Comparison of ENCODE assay signal across 13 cellular contexts in genomic region chr13:32150794-32151193, GRCh38.
DNase-seq lines count a peak whose midpoint lies in the region; ATAC-seq and TF ChIP-seq lines count a peak whose summit lies in the region.
"Had no signal": no experiment of that assay in that cellular context is flagged by ENCODE, and none has a peak within 500 bp of the region (broad histone marks: within the 10 kb centered on the region; RNA-seq: fewer than 3 reads in every experiment).

No MANE protein-coding gene starts in this region.

- TF ChIP-seq CTCF in testis (IDR thresholded peaks at IDR 0.05), result no peak
- TF ChIP-seq CTCF in CD4-positive, alpha-beta T cell (IDR thresholded peaks at IDR 0.05), result no peak

- H3K4me1 ChIP-seq in testis, result peaks cover 6% of the 10 kb centered on the region

- H3K27me3 ChIP-seq in testis, result no peaks in the 10 kb centered on the region
- no peaks in the 10 kb centered on the region for H3K27me3 ChIP-seq in CD4-positive, alpha-beta T cell (ENCODE audit: control insufficient read depth, insufficient read depth, low read length)

- H3K4me1 Mint-ChIP-seq in CD4-positive, alpha-beta T cell (ENCODE audit: low read depth), result no peaks in the 10 kb centered on the region
- H3K4me1 Mint-ChIP-seq: CD4-positive, alpha-beta memory T cell; nephron progenitor cell had no signal

- CTCF ChIA-PET in CD4-positive, alpha-beta T cell (lab: Charles Lee), result no interaction called here

- H3K36me3 ChIP-seq in testis (ENCODE audit: low read depth, missing control alignments), result no peaks in the 10 kb centered on the region

- H3K9me3 Mint-ChIP-seq in CD4-positive, alpha-beta T cell, result no peaks in the 10 kb centered on the region
- H3K9me3 Mint-ChIP-seq: activated CD8-positive, alpha-beta T cell treated with anti-CD3 and anti-CD28 coated beads for 36 hours; nephron progenitor cell had no signal

- no peak overlapping the region for H3K4me3 ChIP-seq in testis

- no peak for TF ChIP-seq POLR2A in testis (IDR thresholded peaks at IDR 0.05)

- no peak for ATAC-seq in CD4-positive, alpha-beta T cell (ENCODE audit: poor library complexity)
- no peak for ATAC-seq in HG02970 (IDR thresholded peaks at IDR 0.05; ENCODE audit: low FRiP score, unreplicated experiment)
- ATAC-seq: activated CD8-positive, alpha-beta T cell treated with anti-CD3 and anti-CD28 coated beads for 36 hours had no signal

- no peak overlapping the region for H3K27ac Mint-ChIP-seq in CD4-positive, alpha-beta T cell
- H3K27ac Mint-ChIP-seq: activated CD8-positive, alpha-beta T cell treated with anti-CD3 and anti-CD28 coated beads for 36 hours; CD4-positive, alpha-beta memory T cell; nephron progenitor cell had no signal

- no peak overlapping the region for H3K4me3 Mint-ChIP-seq in CD4-positive, alpha-beta T cell
- H3K4me3 Mint-ChIP-seq: activated CD8-positive, alpha-beta T cell treated with anti-CD3 and anti-CD28 coated beads for 36 hours; CD4-positive, alpha-beta memory T cell; nephron progenitor cell had no signal

- WGBS in testis, 2 donors, result 14 to 33% methylated on average over 1 of the region's 1 CpG

- no peaks in the 10 kb centered on the region for H3K9me3 ChIP-seq in testis
- H3K9me3 ChIP-seq in CD4-positive, alpha-beta T cell (ENCODE audit: control insufficient read depth, low read length), result no peaks in the 10 kb centered on the region

- peaks cover 15% of the 10 kb centered on the region for H3K36me3 Mint-ChIP-seq in CD4-positive, alpha-beta T cell (ENCODE audit: low read depth)

- no peaks in the 10 kb centered on the region for H3K27me3 Mint-ChIP-seq in CD4-positive, alpha-beta T cell
- H3K27me3 Mint-ChIP-seq: activated CD8-positive, alpha-beta T cell treated with anti-CD3 and anti-CD28 coated beads for 36 hours had no signal

- DNase-seq in M059J (ENCODE audit: low read depth), result peak; percentile 37
- DNase-seq in fibroblast of peridontal ligament (ENCODE audit: extremely low read depth), result peak; percentile 95
- peak; percentile 92 for DNase-seq in mesenteric fat pad (ENCODE audit: low spot score)
- DNase-seq in testis, result peak; percentile 62
- DNase-seq in CD4-positive, alpha-beta T cell, result no peak
- no peak for DNase-seq in MV-4-11 (lab: John Stamatoyannopoulos, UW)
- no peak for DNase-seq in activated CD4-positive, alpha-beta T cell treated with anti-CD3 and anti-CD28 coated beads, Interleukin-2, amount 50 U/mL, for 1 hour
- DNase-seq: activated CD8-positive, alpha-beta T cell treated with anti-CD3 and anti-CD28 coated beads for 36 hours; activated naive CD4-positive, alpha-beta T cell treated with Interleukin-2 at 50 U/mL for 16 hours; CD4-positive, alpha-beta memory T cell; NCI-H446 treated with DMSO at 0.1 percent for 48 hours; nephron progenitor cell had no signal

- peak overlapping the region in 1 of 2 donors; percentile 70 for H3K27ac ChIP-seq in testis
- H3K27ac ChIP-seq in CD4-positive, alpha-beta T cell (ENCODE audit: low read depth, low read length), result no peak overlapping the region

- intact Hi-C loops in testis (cut with DNase I; ENCODE audit: low total_unique reads), result no loop called here
- intact Hi-C loops in CD4-positive, alpha-beta T cell (cut with DNase I, micrococcal nuclease), result no loop called here

- POLR2A ChIA-PET in CD4-positive, alpha-beta T cell (lab: Charles Lee), result no interaction called here

Comparison
In these comparisons a context has a peak if more than half of its experiments do, and no peak if none do; other contexts are left out.
1. DNase-seq: peak in M059J (single experiment), fibroblast of peridontal ligament (single experiment), mesenteric fat pad (single experiment) and testis (single experiment); none in CD4-positive, alpha-beta T cell (0 of 10), MV-4-11 (single experiment) and activated CD4-positive, alpha-beta T cell treated with anti-CD3 and anti-CD28 coated beads, Interleukin-2, amount 50 U/mL, for 1 hour (single experiment).